Comparison of ENCODE assay signal across 28 cellular contexts in the genomic region with DNA sequence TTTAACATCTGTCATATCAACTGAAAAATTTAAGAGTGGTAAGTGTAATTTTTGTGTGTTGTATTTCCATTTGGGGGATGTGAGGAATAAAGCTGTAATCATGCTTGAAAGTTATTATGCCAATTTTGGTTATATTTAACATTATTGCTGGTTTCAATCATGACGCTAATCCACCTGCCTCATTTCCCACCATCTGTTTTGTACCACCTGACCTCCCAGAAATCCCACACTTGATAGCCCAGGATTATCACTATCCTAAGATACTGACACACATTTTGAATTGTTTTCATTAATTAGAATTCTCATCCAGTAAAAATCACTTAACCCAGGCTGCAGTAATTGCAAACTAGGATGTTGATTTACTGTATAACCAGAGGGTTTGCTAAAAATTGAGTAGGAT.
"Had no signal": no experiment of that assay in that cellular context is flagged by ENCODE, and none has a peak within 500 bp of the region (broad histone marks: within the 10 kb centered on the region; RNA-seq: fewer than 3 reads in every experiment).

No MANE protein-coding gene starts in this region.

- ATAC-seq: effector memory CD8-positive, alpha-beta T cell; esophagus mucosa; foreskin keratinocyte; gastrocnemius medialis; gastroesophageal sphincter; heart left ventricle; heart right ventricle had no signal

- FAIRE-seq: colon, endometrium, endothelial cell of umbilical vein, frontal cortex had no signal

- DNase-seq: colonic mucosa; cortex of kidney; dermis blood vessel endothelial cell; dorsolateral prefrontal cortex; effector CD4-positive, alpha-beta T cell; effector CD8-positive, alpha-beta T cell; effector memory CD4-positive, alpha-beta T cell; effector memory CD8-positive, alpha-beta T cell; endodermal cell; erythroblast; esophagus squamous epithelium; foreskin fibroblast; foreskin keratinocyte; foreskin melanocyte; gastrocnemius medialis; glutamatergic neuron; head of caudate nucleus; heart left ventricle; heart right ventricle had no signal

- H3K4me3 ChIP-seq: colonic mucosa, coronary artery, dorsolateral prefrontal cortex, esophagus muscularis mucosa, esophagus squamous epithelium, gastrocnemius medialis, gastroesophageal sphincter, heart left ventricle, heart right ventricle had no signal

- H3K27ac ChIP-seq: colonic mucosa, coronary artery, dorsolateral prefrontal cortex, epithelial cell of prostate, esophagus muscularis mucosa, esophagus squamous epithelium, foreskin keratinocyte, gastrocnemius medialis, gastroesophageal sphincter, heart left ventricle, heart right ventricle had no signal

- H3K9me3 ChIP-seq: colonic mucosa, esophagus muscularis mucosa, esophagus squamous epithelium, gastrocnemius medialis, heart left ventricle had no signal

- H3K27me3 ChIP-seq: colonic mucosa, foreskin keratinocyte, gastrocnemius medialis had no signal

- H3K4me1 ChIP-seq: colonic mucosa, esophagus muscularis mucosa, esophagus squamous epithelium, foreskin keratinocyte, gastrocnemius medialis, gastroesophageal sphincter, heart left ventricle, heart right ventricle had no signal

- H3K36me3 ChIP-seq: colonic mucosa, esophagus muscularis mucosa, esophagus squamous epithelium, gastrocnemius medialis, gastroesophageal sphincter, heart left ventricle, heart right ventricle had no signal
